1 cellular context compared by ENCODE assay signal in the genomic region with DNA sequence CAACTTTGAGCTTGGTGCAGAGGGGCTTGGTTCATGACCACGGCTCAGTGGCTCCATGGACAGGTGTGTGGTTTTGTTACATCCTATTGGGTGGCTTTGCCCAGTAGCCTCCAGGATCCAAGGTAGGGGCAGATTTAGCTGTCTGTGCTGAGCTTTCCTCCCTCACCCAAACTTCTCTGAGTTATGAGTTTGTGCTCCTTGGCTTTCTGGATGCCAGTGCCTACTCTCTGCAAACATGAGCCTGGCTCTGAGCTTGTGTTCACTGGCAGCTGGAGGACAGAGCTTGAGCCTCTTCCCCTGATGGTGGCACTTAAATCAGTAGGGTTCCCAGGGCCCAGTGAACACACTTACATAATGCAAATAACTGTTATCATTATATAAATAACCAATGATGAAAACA.
TF ChIP-seq lines count a peak whose summit lies in the region.

No MANE protein-coding gene starts in this region.

TF ChIP-seq in HepG2, 621 proteins besides CTCF, POLR2A, EP300 and RAD21 (continues in another document):
- TF ChIP-seq, protein P1, sequence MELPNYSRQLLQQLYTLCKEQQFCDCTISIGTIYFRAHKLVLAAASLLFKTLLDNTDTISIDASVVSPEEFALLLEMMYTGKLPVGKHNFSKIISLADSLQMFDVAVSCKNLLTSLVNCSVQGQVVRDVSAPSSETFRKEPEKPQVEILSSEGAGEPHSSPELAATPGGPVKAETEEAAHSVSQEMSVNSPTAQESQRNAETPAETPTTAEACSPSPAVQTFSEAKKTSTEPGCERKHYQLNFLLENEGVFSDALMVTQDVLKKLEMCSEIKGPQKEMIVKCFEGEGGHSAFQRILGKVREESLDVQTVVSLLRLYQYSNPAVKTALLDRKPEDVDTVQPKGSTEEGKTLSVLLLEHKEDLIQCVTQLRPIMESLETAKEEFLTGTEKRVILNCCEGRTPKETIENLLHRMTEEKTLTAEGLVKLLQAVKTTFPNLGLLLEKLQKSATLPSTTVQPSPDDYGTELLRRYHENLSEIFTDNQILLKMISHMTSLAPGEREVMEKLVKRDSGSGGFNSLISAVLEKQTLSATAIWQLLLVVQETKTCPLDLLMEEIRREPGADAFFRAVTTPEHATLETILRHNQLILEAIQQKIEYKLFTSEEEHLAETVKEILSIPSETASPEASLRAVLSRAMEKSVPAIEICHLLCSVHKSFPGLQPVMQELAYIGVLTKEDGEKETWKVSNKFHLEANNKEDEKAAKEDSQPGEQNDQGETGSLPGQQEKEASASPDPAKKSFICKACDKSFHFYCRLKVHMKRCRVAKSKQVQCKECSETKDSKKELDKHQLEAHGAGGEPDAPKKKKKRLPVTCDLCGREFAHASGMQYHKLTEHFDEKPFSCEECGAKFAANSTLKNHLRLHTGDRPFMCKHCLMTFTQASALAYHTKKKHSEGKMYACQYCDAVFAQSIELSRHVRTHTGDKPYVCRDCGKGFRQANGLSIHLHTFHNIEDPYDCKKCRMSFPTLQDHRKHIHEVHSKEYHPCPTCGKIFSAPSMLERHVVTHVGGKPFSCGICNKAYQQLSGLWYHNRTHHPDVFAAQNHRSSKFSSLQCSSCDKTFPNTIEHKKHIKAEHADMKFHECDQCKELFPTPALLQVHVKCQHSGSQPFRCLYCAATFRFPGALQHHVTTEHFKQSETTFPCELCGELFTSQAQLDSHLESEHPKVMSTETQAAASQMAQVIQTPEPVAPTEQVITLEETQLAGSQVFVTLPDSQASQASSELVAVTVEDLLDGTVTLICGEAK (IDR thresholded peaks at IDR 0.05), result no peak
- TF ChIP-seq, protein P1 (CRISPR knock-in tag; IDR thresholded peaks at IDR 0.05), result 0 out of 2 replicates have a peak, but pooled peaks have one; percentile 11
- TF ChIP-seq TBX2 (CRISPR knock-in tag; IDR thresholded peaks at IDR 0.05; ENCODE audit: borderline replicate concordance) (no peak), ARHGAP35 (CRISPR knock-in tag; IDR thresholded peaks at IDR 0.05; ENCODE audit: borderline replicate concordance) (no peak), NFKB2 (CRISPR knock-in tag; IDR thresholded peaks at IDR 0.05; ENCODE audit: borderline replicate concordance) (no peak), ZEB1 (IDR thresholded peaks at IDR 0.05; ENCODE audit: insufficient replicate concordance, low read depth) (no peak), ZNF883 (CRISPR knock-in tag; IDR thresholded peaks at IDR 0.05; ENCODE audit: not compliant biosample characterization) (no peak), MZF1 (CRISPR knock-in tag; IDR thresholded peaks at IDR 0.05; ENCODE audit: borderline replicate concordance) (no peak), PITX1 (CRISPR knock-in tag; IDR thresholded peaks at IDR 0.05) (no peak), ZNF354B (CRISPR knock-in tag; IDR thresholded peaks at IDR 0.05) (no peak), GABPA (IDR thresholded peaks at IDR 0.05; ENCODE audit: low read depth, low read length) (no peak), GABPA (CRISPR knock-in tag; IDR thresholded peaks at IDR 0.05; ENCODE audit: low read depth) (no peak), BCL6 (CRISPR knock-in tag; IDR thresholded peaks at IDR 0.05) (no peak), ZNF567 (CRISPR knock-in tag; IDR thresholded peaks at IDR 0.05; ENCODE audit: borderline replicate concordance) (peak; percentile 25; the same call in 1 of the 2 replicates), BORCS8-MEF2B (CRISPR knock-in tag; IDR thresholded peaks at IDR 0.05) (0 out of 2 replicates have a peak, but pooled peaks have one; percentile 14), SRY (CRISPR knock-in tag; IDR thresholded peaks at IDR 0.05) (0 out of 2 replicates have a peak, but pooled peaks have one; percentile 56), NR3C1 (CRISPR knock-in tag; IDR thresholded peaks at IDR 0.05) (no peak), RBM39 (IDR thresholded peaks at IDR 0.05; ENCODE audit: low read depth, low read length, poor library complexity, severe bottlenecking) (no peak), NRL (CRISPR knock-in tag; IDR thresholded peaks at IDR 0.05; ENCODE audit: borderline replicate concordance) (peak; percentile 89), ZMYM3 (CRISPR knock-in tag; IDR thresholded peaks at IDR 0.05) (no peak), ZNF891 (CRISPR knock-in tag; IDR thresholded peaks at IDR 0.05) (peak; percentile 64; the same call in 1 of the 2 replicates), ZNF329 (CRISPR knock-in tag; IDR thresholded peaks at IDR 0.05; ENCODE audit: low read depth) (peak; percentile 40; the same call in 1 of the 2 replicates), HOXA3 (CRISPR knock-in tag; IDR thresholded peaks at IDR 0.05) (no peak), TMF1 (CRISPR knock-in tag; IDR thresholded peaks at IDR 0.05; ENCODE audit: low read depth) (0 out of 2 replicates have a peak, but pooled peaks have one; percentile 58)
- TF ChIP-seq, protein P2, sequence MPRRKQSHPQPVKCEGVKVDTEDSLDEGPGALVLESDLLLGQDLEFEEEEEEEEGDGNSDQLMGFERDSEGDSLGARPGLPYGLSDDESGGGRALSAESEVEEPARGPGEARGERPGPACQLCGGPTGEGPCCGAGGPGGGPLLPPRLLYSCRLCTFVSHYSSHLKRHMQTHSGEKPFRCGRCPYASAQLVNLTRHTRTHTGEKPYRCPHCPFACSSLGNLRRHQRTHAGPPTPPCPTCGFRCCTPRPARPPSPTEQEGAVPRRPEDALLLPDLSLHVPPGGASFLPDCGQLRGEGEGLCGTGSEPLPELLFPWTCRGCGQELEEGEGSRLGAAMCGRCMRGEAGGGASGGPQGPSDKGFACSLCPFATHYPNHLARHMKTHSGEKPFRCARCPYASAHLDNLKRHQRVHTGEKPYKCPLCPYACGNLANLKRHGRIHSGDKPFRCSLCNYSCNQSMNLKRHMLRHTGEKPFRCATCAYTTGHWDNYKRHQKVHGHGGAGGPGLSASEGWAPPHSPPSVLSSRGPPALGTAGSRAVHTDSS (CRISPR knock-in tag; conservative IDR thresholded peaks at IDR 0.05), result no peak
- TF ChIP-seq, protein P3, sequence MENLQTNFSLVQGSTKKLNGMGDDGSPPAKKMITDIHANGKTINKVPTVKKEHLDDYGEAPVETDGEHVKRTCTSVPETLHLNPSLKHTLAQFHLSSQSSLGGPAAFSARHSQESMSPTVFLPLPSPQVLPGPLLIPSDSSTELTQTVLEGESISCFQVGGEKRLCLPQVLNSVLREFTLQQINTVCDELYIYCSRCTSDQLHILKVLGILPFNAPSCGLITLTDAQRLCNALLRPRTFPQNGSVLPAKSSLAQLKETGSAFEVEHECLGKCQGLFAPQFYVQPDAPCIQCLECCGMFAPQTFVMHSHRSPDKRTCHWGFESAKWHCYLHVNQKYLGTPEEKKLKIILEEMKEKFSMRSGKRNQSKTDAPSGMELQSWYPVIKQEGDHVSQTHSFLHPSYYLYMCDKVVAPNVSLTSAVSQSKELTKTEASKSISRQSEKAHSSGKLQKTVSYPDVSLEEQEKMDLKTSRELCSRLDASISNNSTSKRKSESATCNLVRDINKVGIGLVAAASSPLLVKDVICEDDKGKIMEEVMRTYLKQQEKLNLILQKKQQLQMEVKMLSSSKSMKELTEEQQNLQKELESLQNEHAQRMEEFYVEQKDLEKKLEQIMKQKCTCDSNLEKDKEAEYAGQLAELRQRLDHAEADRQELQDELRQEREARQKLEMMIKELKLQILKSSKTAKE (CRISPR knock-in tag; IDR thresholded peaks at IDR 0.05; ENCODE audit: borderline replicate concordance), result no peak
- TF ChIP-seq, protein P4, sequence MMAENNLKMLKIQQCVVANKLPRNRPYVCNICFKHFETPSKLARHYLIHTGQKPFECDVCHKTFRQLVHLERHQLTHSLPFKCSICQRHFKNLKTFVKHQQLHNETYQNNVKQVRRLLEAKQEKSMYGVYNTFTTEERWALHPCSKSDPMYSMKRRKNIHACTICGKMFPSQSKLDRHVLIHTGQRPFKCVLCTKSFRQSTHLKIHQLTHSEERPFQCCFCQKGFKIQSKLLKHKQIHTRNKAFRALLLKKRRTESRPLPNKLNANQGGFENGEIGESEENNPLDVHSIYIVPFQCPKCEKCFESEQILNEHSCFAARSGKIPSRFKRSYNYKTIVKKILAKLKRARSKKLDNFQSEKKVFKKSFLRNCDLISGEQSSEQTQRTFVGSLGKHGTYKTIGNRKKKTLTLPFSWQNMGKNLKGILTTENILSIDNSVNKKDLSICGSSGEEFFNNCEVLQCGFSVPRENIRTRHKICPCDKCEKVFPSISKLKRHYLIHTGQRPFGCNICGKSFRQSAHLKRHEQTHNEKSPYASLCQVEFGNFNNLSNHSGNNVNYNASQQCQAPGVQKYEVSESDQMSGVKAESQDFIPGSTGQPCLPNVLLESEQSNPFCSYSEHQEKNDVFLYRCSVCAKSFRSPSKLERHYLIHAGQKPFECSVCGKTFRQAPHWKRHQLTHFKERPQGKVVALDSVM (CRISPR knock-in tag; IDR thresholded peaks at IDR 0.05), result no peak
- TF ChIP-seq, protein P5, sequence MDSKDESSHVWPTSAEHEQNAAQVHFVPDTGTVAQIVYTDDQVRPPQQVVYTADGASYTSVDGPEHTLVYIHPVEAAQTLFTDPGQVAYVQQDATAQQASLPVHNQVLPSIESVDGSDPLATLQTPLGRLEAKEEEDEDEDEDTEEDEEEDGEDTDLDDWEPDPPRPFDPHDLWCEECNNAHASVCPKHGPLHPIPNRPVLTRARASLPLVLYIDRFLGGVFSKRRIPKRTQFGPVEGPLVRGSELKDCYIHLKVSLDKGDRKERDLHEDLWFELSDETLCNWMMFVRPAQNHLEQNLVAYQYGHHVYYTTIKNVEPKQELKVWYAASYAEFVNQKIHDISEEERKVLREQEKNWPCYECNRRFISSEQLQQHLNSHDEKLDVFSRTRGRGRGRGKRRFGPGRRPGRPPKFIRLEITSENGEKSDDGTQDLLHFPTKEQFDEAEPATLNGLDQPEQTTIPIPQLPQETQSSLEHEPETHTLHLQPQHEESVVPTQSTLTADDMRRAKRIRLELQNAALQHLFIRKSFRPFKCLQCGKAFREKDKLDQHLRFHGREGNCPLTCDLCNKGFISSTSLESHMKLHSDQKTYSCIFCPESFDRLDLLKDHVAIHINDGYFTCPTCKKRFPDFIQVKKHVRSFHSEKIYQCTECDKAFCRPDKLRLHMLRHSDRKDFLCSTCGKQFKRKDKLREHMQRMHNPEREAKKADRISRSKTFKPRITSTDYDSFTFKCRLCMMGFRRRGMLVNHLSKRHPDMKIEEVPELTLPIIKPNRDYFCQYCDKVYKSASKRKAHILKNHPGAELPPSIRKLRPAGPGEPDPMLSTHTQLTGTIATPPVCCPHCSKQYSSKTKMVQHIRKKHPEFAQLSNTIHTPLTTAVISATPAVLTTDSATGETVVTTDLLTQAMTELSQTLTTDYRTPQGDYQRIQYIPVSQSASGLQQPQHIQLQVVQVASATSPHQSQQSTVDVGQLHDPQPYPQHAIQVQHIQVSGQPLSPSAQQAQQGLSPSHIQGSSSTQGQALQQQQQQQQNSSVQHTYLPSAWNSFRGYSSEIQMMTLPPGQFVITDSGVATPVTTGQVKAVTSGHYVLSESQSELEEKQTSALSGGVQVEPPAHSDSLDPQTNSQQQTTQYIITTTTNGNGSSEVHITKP (CRISPR knock-in tag; IDR thresholded peaks at IDR 0.05; ENCODE audit: low read depth), result no peak
- TF ChIP-seq, protein P6, sequence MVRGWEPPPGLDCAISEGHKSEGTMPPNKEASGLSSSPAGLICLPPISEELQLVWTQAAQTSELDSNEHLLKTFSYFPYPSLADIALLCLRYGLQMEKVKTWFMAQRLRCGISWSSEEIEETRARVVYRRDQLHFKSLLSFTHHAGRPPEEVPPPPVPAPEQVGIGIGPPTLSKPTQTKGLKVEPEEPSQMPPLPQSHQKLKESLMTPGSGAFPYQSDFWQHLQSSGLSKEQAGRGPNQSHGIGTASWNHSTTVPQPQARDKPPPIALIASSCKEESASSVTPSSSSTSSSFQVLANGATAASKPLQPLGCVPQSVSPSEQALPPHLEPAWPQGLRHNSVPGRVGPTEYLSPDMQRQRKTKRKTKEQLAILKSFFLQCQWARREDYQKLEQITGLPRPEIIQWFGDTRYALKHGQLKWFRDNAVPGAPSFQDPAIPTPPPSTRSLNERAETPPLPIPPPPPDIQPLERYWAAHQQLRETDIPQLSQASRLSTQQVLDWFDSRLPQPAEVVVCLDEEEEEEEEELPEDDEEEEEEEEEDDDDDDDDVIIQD (CRISPR knock-in tag; IDR thresholded peaks at IDR 0.05; ENCODE audit: low read depth), result no peak
